Comparison of ENCODE assay signal across 21 cellular contexts in genomic region chr15:97747342-97747741, GRCh38.
"Had no signal": no experiment of that assay in that cellular context is flagged by ENCODE, and none has a peak within 500 bp of the region (broad histone marks: within the 10 kb centered on the region; RNA-seq: fewer than 3 reads in every experiment).

No MANE protein-coding gene starts in this region.

- H3K36me3 ChIP-seq: colonic mucosa, left ventricle myocardium inferior, sigmoid colon, stomach, suprapubic skin, tibial nerve had no signal

- H3K27ac ChIP-seq: colonic mucosa, left ventricle myocardium inferior, sigmoid colon, stomach, suprapubic skin had no signal

- H3K9me3 ChIP-seq: colonic mucosa, sigmoid colon, stomach, suprapubic skin had no signal

- ATAC-seq: activated CD4-positive, CD25-positive, alpha-beta regulatory T cell treated with anti-CD3 and anti-CD28 coated beads, Interleukin-2, amount 50 U/mL, for 24 hours; activated T-cell treated with anti-CD3 and anti-CD28 coated beads, Interleukin-2, amount 50 U/mL, for 72 hours; natural killer cell treated with Interleukin-12 subunit alpha and Interleukin-12 subunit beta and Interleukin-15 and Interleukin-18, amount 100 ng/mL, for 72 hours; stimulated activated memory B cell treated with anti-CD40 and anti-IgM and Interleukin-4, amounts not matched to agents 10 μg/mL and 1 μg/mL and 100 μg/mL, for 72 hours; T-helper 17 cell had no signal

- H3K4me1 ChIP-seq: colonic mucosa, left ventricle myocardium inferior, sigmoid colon, stomach, suprapubic skin had no signal

- H3K27me3 ChIP-seq: colonic mucosa, sigmoid colon had no signal

- DNase-seq: activated CD4-positive, alpha-beta memory T cell treated with anti-CD3 and anti-CD28 coated beads, Interleukin-2, amount 10 ng/mL, durations not matched to agents 7 days and 5 days; activated CD4-positive, alpha-beta T cell treated with anti-CD3 and anti-CD28 coated beads, Interleukin-2, amount 10 ng/mL, durations not matched to agents 24 days and 14 days; activated effector memory CD4-positive, alpha-beta T cell treated with Interleukin-2 at 50 U/mL for 16 hours; activated naive CD4-positive, alpha-beta T cell treated with anti-CD3 and anti-CD28 coated beads for 36 hours; activated T-cell treated with anti-CD3 and anti-CD28 coated beads, Interleukin-2, amount 50 U/mL, for 72 hours; amygdala; colonic mucosa; foreskin melanocyte; left ventricle myocardium inferior; midbrain; retina; sigmoid colon; stimulated activated CD4-positive, alpha-beta T cell treated with anti-CD3 and anti-CD28 coated beads, Interleukin-15, amount 100 ng/mL, for 24 hours; stomach; T-helper 17 cell had no signal

- H3K4me3 ChIP-seq: colonic mucosa, left ventricle myocardium inferior, sigmoid colon, smooth muscle cell, stomach, suprapubic skin, tibial nerve had no signal
